Comparison of ENCODE assay signal across 1 cellular context in the genomic region with DNA sequence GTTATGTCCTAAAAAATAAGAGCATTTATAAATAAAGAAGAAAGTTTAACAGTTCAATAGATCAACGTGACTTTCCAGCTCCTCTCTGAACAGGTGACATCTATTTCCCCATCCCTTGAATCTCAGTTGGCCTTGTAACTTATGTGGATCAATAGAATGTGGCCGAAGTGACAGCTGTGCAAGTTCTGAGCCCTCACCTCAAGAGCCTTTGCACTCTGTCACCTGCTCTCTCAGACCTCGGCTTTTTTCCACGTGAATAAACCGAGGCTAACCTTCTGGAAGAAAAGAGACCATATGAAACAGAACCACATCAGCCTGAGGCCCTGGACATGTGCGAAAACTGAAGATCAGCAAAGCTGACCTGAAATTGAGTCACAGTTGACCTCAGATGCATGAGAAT.
TF ChIP-seq lines count a peak whose summit lies in the region.

No MANE protein-coding gene starts in this region.

TF ChIP-seq in HepG2, 621 proteins besides CTCF, POLR2A, EP300 and RAD21 (continued from another document):
- TF ChIP-seq, protein P1, sequence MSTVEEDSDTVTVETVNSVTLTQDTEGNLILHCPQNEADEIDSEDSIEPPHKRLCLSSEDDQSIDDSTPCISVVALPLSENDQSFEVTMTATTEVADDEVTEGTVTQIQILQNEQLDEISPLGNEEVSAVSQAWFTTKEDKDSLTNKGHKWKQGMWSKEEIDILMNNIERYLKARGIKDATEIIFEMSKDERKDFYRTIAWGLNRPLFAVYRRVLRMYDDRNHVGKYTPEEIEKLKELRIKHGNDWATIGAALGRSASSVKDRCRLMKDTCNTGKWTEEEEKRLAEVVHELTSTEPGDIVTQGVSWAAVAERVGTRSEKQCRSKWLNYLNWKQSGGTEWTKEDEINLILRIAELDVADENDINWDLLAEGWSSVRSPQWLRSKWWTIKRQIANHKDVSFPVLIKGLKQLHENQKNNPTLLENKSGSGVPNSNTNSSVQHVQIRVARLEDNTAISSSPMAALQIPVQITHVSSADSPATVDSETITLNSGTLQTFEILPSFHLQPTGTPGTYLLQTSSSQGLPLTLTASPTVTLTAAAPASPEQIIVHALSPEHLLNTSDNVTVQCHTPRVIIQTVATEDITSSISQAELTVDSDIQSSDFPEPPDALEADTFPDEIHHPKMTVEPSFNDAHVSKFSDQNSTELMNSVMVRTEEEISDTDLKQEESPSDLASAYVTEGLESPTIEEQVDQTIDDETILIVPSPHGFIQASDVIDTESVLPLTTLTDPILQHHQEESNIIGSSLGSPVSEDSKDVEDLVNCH (CRISPR knock-in tag; IDR thresholded peaks at IDR 0.05) = no peak
- TF ChIP-seq ZNF558 (CRISPR knock-in tag; IDR thresholded peaks at IDR 0.05; ENCODE audit: borderline replicate concordance) (no peak), ZNF703 (CRISPR knock-in tag; IDR thresholded peaks at IDR 0.05; ENCODE audit: borderline replicate concordance) (no peak), ZSCAN21 (CRISPR knock-in tag; IDR thresholded peaks at IDR 0.05; ENCODE audit: borderline replicate concordance) (no peak), ZFP82 (CRISPR knock-in tag; IDR thresholded peaks at IDR 0.05; ENCODE audit: borderline replicate concordance) (no peak), HDAC2 (CRISPR knock-in tag; IDR thresholded peaks at IDR 0.05) (peak; percentile 17; the same call in 1 of the 2 replicates), MBNL3 (CRISPR knock-in tag; conservative IDR thresholded peaks at IDR 0.05) (no peak), ZNF335 (CRISPR knock-in tag; IDR thresholded peaks at IDR 0.05) (peak; percentile 32; the same call in 1 of the 2 replicates), NR3C1 (CRISPR knock-in tag; IDR thresholded peaks at IDR 0.05) (no peak), ELF1 (CRISPR knock-in tag; IDR thresholded peaks at IDR 0.05) (0 out of 2 replicates have a peak, but pooled peaks have one; percentile 26), BCL6 (CRISPR knock-in tag; IDR thresholded peaks at IDR 0.05) (peak; percentile 70), MBD4 (IDR thresholded peaks at IDR 0.05; ENCODE audit: borderline replicate concordance, low read length) (no peak), ZNF841 (CRISPR knock-in tag; IDR thresholded peaks at IDR 0.05; ENCODE audit: borderline replicate concordance) (no peak), ZSCAN30 (CRISPR knock-in tag; IDR thresholded peaks at IDR 0.05) (no peak), MEIS1 (CRISPR knock-in tag; IDR thresholded peaks at IDR 0.05; ENCODE audit: borderline replicate concordance) (peak; percentile 48; the same call in 1 of the 2 replicates), ZNF441 (CRISPR knock-in tag; IDR thresholded peaks at IDR 0.05; ENCODE audit: borderline replicate concordance) (0 out of 2 replicates have a peak, but pooled peaks have one; percentile 30), ARNT2 (CRISPR knock-in tag; IDR thresholded peaks at IDR 0.05; ENCODE audit: low read depth) (no peak), POGZ (CRISPR knock-in tag; IDR thresholded peaks at IDR 0.05) (peak; percentile 46; the same call in 1 of the 2 replicates), RCOR2 (CRISPR knock-in tag; IDR thresholded peaks at IDR 0.05) (no peak), ZBTB21 (CRISPR knock-in tag; IDR thresholded peaks at IDR 0.05) (peak; percentile 35; the same call in 1 of the 2 replicates), FOSL2 (CRISPR knock-in tag; IDR thresholded peaks at IDR 0.05) (peak; percentile 81), ZNF792 (CRISPR knock-in tag; IDR thresholded peaks at IDR 0.05) (no peak), ZEB1 (IDR thresholded peaks at IDR 0.05; ENCODE audit: insufficient replicate concordance, low read depth) (peak; percentile 60), ZNF337 (CRISPR knock-in tag; IDR thresholded peaks at IDR 0.05; ENCODE audit: borderline replicate concordance, low read depth) (no peak), NFATC3 (CRISPR knock-in tag; IDR thresholded peaks at IDR 0.05) (no peak), ARNTL (CRISPR knock-in tag; IDR thresholded peaks at IDR 0.05) (peak; percentile 78; the same call in 1 of the 2 replicates), ZNF644 (CRISPR knock-in tag; IDR thresholded peaks at IDR 0.05; ENCODE audit: low read depth) (0 out of 2 replicates have a peak, but pooled peaks have one; percentile 24), CEBPG (CRISPR knock-in tag; IDR thresholded peaks at IDR 0.05) (peak; percentile 26; the same call in 1 of the 2 replicates), ZNF354B (CRISPR knock-in tag; IDR thresholded peaks at IDR 0.05) (no peak), ASH2L (IDR thresholded peaks at IDR 0.05; ENCODE audit: insufficient read length, low read depth, low read length) (no peak), ZNF205 (CRISPR knock-in tag; IDR thresholded peaks at IDR 0.05) (no peak), ZNF83 (CRISPR knock-in tag; IDR thresholded peaks at IDR 0.05; ENCODE audit: borderline replicate concordance) (no peak), ZNF180 (CRISPR knock-in tag; IDR thresholded peaks at IDR 0.05; ENCODE audit: borderline replicate concordance, low read depth) (no peak), FOXP1 (IDR thresholded peaks at IDR 0.05) (no peak), FOXP1 (CRISPR knock-in tag; IDR thresholded peaks at IDR 0.05) (peak; percentile 50), ZFX (CRISPR knock-in tag; IDR thresholded peaks at IDR 0.05; ENCODE audit: low read depth) (no peak)
- TF ChIP-seq, protein P2, sequence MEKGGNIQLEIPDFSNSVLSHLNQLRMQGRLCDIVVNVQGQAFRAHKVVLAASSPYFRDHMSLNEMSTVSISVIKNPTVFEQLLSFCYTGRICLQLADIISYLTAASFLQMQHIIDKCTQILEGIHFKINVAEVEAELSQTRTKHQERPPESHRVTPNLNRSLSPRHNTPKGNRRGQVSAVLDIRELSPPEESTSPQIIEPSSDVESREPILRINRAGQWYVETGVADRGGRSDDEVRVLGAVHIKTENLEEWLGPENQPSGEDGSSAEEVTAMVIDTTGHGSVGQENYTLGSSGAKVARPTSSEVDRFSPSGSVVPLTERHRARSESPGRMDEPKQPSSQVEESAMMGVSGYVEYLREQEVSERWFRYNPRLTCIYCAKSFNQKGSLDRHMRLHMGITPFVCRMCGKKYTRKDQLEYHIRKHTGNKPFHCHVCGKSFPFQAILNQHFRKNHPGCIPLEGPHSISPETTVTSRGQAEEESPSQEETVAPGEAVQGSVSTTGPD (CRISPR knock-in tag; IDR thresholded peaks at IDR 0.05) = no peak
- TF ChIP-seq, protein P3, sequence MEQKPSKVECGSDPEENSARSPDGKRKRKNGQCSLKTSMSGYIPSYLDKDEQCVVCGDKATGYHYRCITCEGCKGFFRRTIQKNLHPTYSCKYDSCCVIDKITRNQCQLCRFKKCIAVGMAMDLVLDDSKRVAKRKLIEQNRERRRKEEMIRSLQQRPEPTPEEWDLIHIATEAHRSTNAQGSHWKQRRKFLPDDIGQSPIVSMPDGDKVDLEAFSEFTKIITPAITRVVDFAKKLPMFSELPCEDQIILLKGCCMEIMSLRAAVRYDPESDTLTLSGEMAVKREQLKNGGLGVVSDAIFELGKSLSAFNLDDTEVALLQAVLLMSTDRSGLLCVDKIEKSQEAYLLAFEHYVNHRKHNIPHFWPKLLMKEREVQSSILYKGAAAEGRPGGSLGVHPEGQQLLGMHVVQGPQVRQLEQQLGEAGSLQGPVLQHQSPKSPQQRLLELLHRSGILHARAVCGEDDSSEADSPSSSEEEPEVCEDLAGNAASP (CRISPR knock-in tag; IDR thresholded peaks at IDR 0.05; ENCODE audit: borderline replicate concordance) = peak; percentile 26; the same call in 1 of the 2 replicates
- TF ChIP-seq, protein P4, sequence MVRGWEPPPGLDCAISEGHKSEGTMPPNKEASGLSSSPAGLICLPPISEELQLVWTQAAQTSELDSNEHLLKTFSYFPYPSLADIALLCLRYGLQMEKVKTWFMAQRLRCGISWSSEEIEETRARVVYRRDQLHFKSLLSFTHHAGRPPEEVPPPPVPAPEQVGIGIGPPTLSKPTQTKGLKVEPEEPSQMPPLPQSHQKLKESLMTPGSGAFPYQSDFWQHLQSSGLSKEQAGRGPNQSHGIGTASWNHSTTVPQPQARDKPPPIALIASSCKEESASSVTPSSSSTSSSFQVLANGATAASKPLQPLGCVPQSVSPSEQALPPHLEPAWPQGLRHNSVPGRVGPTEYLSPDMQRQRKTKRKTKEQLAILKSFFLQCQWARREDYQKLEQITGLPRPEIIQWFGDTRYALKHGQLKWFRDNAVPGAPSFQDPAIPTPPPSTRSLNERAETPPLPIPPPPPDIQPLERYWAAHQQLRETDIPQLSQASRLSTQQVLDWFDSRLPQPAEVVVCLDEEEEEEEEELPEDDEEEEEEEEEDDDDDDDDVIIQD (CRISPR knock-in tag; IDR thresholded peaks at IDR 0.05; ENCODE audit: low read depth) = 0 out of 2 replicates have a peak, but pooled peaks have one; percentile 31
- TF ChIP-seq, protein P5, sequence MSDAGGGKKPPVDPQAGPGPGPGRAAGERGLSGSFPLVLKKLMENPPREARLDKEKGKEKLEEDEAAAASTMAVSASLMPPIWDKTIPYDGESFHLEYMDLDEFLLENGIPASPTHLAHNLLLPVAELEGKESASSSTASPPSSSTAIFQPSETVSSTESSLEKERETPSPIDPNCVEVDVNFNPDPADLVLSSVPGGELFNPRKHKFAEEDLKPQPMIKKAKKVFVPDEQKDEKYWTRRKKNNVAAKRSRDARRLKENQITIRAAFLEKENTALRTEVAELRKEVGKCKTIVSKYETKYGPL (CRISPR knock-in tag; IDR thresholded peaks at IDR 0.05) = no peak
- TF ChIP-seq, protein P6, sequence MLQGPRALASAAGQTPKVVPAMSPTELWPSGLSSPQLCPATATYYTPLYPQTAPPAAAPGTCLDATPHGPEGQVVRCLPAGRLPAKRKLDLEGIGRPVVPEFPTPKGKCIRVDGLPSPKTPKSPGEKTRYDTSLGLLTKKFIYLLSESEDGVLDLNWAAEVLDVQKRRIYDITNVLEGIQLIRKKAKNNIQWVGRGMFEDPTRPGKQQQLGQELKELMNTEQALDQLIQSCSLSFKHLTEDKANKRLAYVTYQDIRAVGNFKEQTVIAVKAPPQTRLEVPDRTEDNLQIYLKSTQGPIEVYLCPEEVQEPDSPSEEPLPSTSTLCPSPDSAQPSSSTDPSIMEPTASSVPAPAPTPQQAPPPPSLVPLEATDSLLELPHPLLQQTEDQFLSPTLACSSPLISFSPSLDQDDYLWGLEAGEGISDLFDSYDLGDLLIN (CRISPR knock-in tag; IDR thresholded peaks at IDR 0.05; ENCODE audit: borderline replicate concordance) = no peak
- TF ChIP-seq, protein P7, sequence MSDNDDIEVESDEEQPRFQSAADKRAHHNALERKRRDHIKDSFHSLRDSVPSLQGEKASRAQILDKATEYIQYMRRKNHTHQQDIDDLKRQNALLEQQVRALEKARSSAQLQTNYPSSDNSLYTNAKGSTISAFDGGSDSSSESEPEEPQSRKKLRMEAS (IDR thresholded peaks at IDR 0.05) = peak; percentile 63; the same call in 1 of the 2 replicates
- TF ChIP-seq, protein P8, sequence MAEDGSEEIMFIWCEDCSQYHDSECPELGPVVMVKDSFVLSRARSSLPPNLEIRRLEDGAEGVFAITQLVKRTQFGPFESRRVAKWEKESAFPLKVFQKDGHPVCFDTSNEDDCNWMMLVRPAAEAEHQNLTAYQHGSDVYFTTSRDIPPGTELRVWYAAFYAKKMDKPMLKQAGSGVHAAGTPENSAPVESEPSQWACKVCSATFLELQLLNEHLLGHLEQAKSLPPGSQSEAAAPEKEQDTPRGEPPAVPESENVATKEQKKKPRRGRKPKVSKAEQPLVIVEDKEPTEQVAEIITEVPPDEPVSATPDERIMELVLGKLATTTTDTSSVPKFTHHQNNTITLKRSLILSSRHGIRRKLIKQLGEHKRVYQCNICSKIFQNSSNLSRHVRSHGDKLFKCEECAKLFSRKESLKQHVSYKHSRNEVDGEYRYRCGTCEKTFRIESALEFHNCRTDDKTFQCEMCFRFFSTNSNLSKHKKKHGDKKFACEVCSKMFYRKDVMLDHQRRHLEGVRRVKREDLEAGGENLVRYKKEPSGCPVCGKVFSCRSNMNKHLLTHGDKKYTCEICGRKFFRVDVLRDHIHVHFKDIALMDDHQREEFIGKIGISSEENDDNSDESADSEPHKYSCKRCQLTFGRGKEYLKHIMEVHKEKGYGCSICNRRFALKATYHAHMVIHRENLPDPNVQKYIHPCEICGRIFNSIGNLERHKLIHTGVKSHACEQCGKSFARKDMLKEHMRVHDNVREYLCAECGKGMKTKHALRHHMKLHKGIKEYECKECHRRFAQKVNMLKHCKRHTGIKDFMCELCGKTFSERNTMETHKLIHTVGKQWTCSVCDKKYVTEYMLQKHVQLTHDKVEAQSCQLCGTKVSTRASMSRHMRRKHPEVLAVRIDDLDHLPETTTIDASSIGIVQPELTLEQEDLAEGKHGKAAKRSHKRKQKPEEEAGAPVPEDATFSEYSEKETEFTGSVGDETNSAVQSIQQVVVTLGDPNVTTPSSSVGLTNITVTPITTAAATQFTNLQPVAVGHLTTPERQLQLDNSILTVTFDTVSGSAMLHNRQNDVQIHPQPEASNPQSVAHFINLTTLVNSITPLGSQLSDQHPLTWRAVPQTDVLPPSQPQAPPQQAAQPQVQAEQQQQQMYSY (CRISPR knock-in tag; IDR thresholded peaks at IDR 0.05) = no peak
- TF ChIP-seq, protein P9, sequence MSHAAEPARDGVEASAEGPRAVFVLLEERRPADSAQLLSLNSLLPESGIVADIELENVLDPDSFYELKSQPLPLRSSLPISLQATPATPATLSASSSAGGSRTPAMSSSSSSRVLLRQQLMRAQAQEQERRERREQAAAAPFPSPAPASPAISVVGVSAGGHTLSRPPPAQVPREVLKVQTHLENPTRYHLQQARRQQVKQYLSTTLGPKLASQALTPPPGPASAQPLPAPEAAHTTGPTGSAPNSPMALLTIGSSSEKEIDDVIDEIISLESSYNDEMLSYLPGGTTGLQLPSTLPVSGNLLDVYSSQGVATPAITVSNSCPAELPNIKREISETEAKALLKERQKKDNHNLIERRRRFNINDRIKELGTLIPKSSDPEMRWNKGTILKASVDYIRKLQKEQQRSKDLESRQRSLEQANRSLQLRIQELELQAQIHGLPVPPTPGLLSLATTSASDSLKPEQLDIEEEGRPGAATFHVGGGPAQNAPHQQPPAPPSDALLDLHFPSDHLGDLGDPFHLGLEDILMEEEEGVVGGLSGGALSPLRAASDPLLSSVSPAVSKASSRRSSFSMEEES (CRISPR knock-in tag; IDR thresholded peaks at IDR 0.05) = 0 out of 2 replicates have a peak, but pooled peaks have one; percentile 34
